21 cellular contexts compared by ENCODE assay signal in genomic region chr17:72975509-72975908, GRCh38.
DNase-seq lines count a peak whose midpoint lies in the region; ATAC-seq, FAIRE-seq and TF ChIP-seq lines count a peak whose summit lies in the region.
"Had no signal": no experiment of that assay in that cellular context is flagged by ENCODE, and none has a peak within 500 bp of the region (broad histone marks: within the 10 kb centered on the region; RNA-seq: fewer than 3 reads in every experiment).

No MANE protein-coding gene starts in this region.

- H3K9me3 Mint-ChIP-seq in stimulated activated naive B cell treated with anti-CD40 and anti-IgM and Interleukin-4, amounts not matched to agents 10 μg/mL and 1 μg/mL and 100 μg/mL, for 72 hours, result peaks cover 0 to 7% of the 10 kb centered on the region in 2 donors

- H3K36me3 Mint-ChIP-seq in stimulated activated naive B cell treated with anti-CD40 and anti-IgM and Interleukin-4, amounts not matched to agents 10 μg/mL and 1 μg/mL and 100 μg/mL, for 72 hours, result peaks cover 7 to 32% of the 10 kb centered on the region in 2 donors

- H2AFZ ChIP-seq in HepG2 (ENCODE audit: low read length) (no peak overlapping the region), K562 (ENCODE audit: low read depth, low read length) (no peak overlapping the region)

- H3K4me3 ChIP-seq in HepG2 (replicated peaks in 1 of 3; ENCODE audit: insufficient read depth in 1 of 3, low read depth in 2 of 3, low read length in 3 of 3) (no peak overlapping the region), right lobe of liver (no peak overlapping the region), K562 (no peak overlapping the region)
- H3K4me3 ChIP-seq: BLaER1, HAP-1 had no signal

- H3K27me3 ChIP-seq in HepG2 (ENCODE audit: control insufficient read depth in 1 of 2, insufficient read depth in 2 of 2, low read length in 2 of 2), result peaks cover 4 to 7% of the 10 kb centered on the region in 2 experiments; a peak in 3 of 5 replicates
- H3K27me3 ChIP-seq in right lobe of liver, result no peaks in the 10 kb centered on the region
- H3K27me3 ChIP-seq in K562 (ENCODE audit: control insufficient read depth in 2 of 2, insufficient read depth in 2 of 2, low read length in 2 of 2), result no peaks in the 10 kb centered on the region
- H3K27me3 ChIP-seq: BLaER1 had no signal

- FAIRE-seq in HepG2 (lab: Jason Lieb, UNC) (no peak), K562 (lab: Jason Lieb, UNC) (no peak), GM12891 (lab: Jason Lieb, UNC) (no peak)
- FAIRE-seq: A204.1, D721Med, GM12892, H54 had no signal

- ATAC-seq in HepG2 (no peak), right lobe of liver (no peak), K562 (no peak), GM21619 (IDR thresholded peaks at IDR 0.05; ENCODE audit: unreplicated experiment) (no peak)
- no peak for ATAC-seq in stimulated activated naive B cell treated with anti-CD40 and anti-IgM and Interleukin-4, amounts not matched to agents 10 μg/mL and 1 μg/mL and 100 μg/mL, for 72 hours (replicated peaks)
- ATAC-seq: CD8-positive, alpha-beta T cell had no signal

- no peaks in the 10 kb centered on the region for H3K27me3 Mint-ChIP-seq in stimulated activated naive B cell treated with anti-CD40 and anti-IgM and Interleukin-4, amounts not matched to agents 10 μg/mL and 1 μg/mL and 100 μg/mL, for 72 hours
- H3K27me3 Mint-ChIP-seq: B cell; CD4-positive, CD25-positive, alpha-beta regulatory T cell had no signal

- no peak overlapping the region for H3K4me3 Mint-ChIP-seq in stimulated activated naive B cell treated with anti-CD40 and anti-IgM and Interleukin-4, amounts not matched to agents 10 μg/mL and 1 μg/mL and 100 μg/mL, for 72 hours
- H3K4me3 Mint-ChIP-seq: B cell; CD4-positive, CD25-positive, alpha-beta regulatory T cell; CD8-positive, alpha-beta T cell had no signal

- H4K20me1 ChIP-seq in HepG2 (ENCODE audit: insufficient read depth, low read length) (peaks cover 21% of the 10 kb centered on the region), K562 (replicated peaks; ENCODE audit: control insufficient read depth, insufficient read depth, low read length) (no peaks in the 10 kb centered on the region)
- H4K20me1 ChIP-seq: BLaER1 had no signal

- H3K79me2 ChIP-seq in HepG2 (ENCODE audit: insufficient read depth, low read length) (no peaks in the 10 kb centered on the region), K562 (ENCODE audit: control insufficient read depth, insufficient read depth, low read length) (peaks cover 6% of the 10 kb centered on the region; the same call in 2 of the 3 replicates)

- no peaks in the 10 kb centered on the region for H3K9me1 ChIP-seq in K562 (ENCODE audit: control insufficient read depth, insufficient read depth, low read length)

- H3K27ac ChIP-seq in HepG2 (ENCODE audit: extremely low read length, insufficient read depth, low read length) (no peak overlapping the region), right lobe of liver (no peak overlapping the region), K562 (ENCODE audit: extremely low read depth, low read depth, low read length) (no peak overlapping the region)
- H3K27ac ChIP-seq: 22Rv1, BLaER1, C4-2B had no signal

- in situ Hi-C loops in HepG2 (cut with HindIII; ENCODE audit: extremely low pct_ligation_motif_present, low pct_unique_long_range_greater_than_20kb) (loop anchor here (10.0 kb wide), 1 partner anchor 241 kb away; no protein-coding TSS in a partner anchor), K562 (cut with MboI) (no loop called here)

- H3K4me1 ChIP-seq in HepG2 (ENCODE audit: insufficient read depth, low read length) (peaks cover 45% of the 10 kb centered on the region), right lobe of liver (peaks cover 0 to 29% (median 9%) of the 10 kb centered on the region in 4 donors), K562 (replicated peaks in 1 of 2; ENCODE audit: control insufficient read depth in 2 of 2, insufficient read depth in 2 of 2, low read length in 2 of 2) (peaks cover 19 to 28% of the 10 kb centered on the region in 2 experiments)
- H3K4me1 ChIP-seq: HAP-1 had no signal

- TF ChIP-seq EP300 in HepG2 (IDR thresholded peaks at IDR 0.05; ENCODE audit: low read depth in 2 of 2, low read length in 2 of 2) (no peak), HepG2 (CRISPR knock-in tag; IDR thresholded peaks at IDR 0.05; ENCODE audit: borderline replicate concordance) (no peak), K562 (IDR thresholded peaks at IDR 0.05; ENCODE audit: low read length) (no peak)

- TF ChIP-seq CTCF in HepG2 (CRISPR knock-in tag; IDR thresholded peaks at IDR 0.05) (no peak), right lobe of liver (IDR thresholded peaks at IDR 0.05) (no peak), K562 (IDR thresholded peaks at IDR 0.05 in 2 of 3, conservative IDR thresholded peaks at IDR 0.05 in 1 of 3; ENCODE audit: insufficient read depth in 2 of 3, low read depth in 1 of 3, low read length in 3 of 3) (no peak)

- H3K9ac ChIP-seq in HepG2 (ENCODE audit: insufficient read depth, low read depth, low read length), result no peak overlapping the region
- no peak overlapping the region for H3K9ac ChIP-seq in K562 (ENCODE audit: insufficient read depth in 1 of 2, low read depth in 2 of 2, low read length in 2 of 2)
- H3K9ac ChIP-seq: BLaER1 had no signal

- peak overlapping the region; percentile 59 for H3K27ac Mint-ChIP-seq in stimulated activated naive B cell treated with anti-CD40 and anti-IgM and Interleukin-4, amounts not matched to agents 10 μg/mL and 1 μg/mL and 100 μg/mL, for 72 hours
- H3K27ac Mint-ChIP-seq: B cell; CD4-positive, CD25-positive, alpha-beta regulatory T cell; CD8-positive, alpha-beta T cell had no signal

- CTCF ChIA-PET in HepG2 (lab: Yijun Ruan, JAX; ENCODE audit: low intra/inter-chr PET ratio, low total read pairs) (no interaction called here), K562 (lab: Yijun Ruan, JAX; ENCODE audit: low intra/inter-chr PET ratio) (no interaction called here)

- WGBS in HepG2 (ENCODE audit: low lambda C conversion rate), result 97% methylated on average over 2 of the region's 2 CpGs
- WGBS in right lobe of liver (ENCODE audit: insufficient coverage, low coverage, low lambda C conversion rate, missing lambda C conversion rate), result 92% methylated on average over 2 of the region's 2 CpGs
- WGBS in K562 (ENCODE audit: insufficient coverage, low coverage, missing lambda C conversion rate), result 93% methylated on average over 2 of the region's 2 CpGs

- TF ChIP-seq RAD21 in HepG2 (CRISPR knock-in tag; IDR thresholded peaks at IDR 0.05) (no peak), K562 (CRISPR knock-in tag; conservative IDR thresholded peaks at IDR 0.05 in 1 of 2, IDR thresholded peaks at IDR 0.05 in 1 of 2) (no peak)

- BruUV-seq in HepG2 (replicated peaks; lab: Mats Ljungman, UMichigan), result no TSS peak
- BruUV-seq in K562 (replicated peaks; lab: Mats Ljungman, UMichigan), result no TSS peak

- intact Hi-C loops in HepG2 (cut with micrococcal nuclease; ENCODE audit: unreplicated experiment) (no loop called here), right lobe of liver (cut with DNase I) (no loop called here), K562 (cut with micrococcal nuclease) (no loop called here)

- TF ChIP-seq POLR2A in HepG2 (IDR thresholded peaks at IDR 0.05; ENCODE audit: insufficient read depth in 1 of 2, low read depth in 2 of 2, low read length in 2 of 2) (no peak), right lobe of liver (IDR thresholded peaks at IDR 0.05) (no peak), K562 (conservative IDR thresholded peaks at IDR 0.05) (no peak), GM12891 (IDR thresholded peaks at IDR 0.05; ENCODE audit: low read depth, low read length) (no peak)

- H3K9me3 ChIP-seq in HepG2 (ENCODE audit: low read length), result no peaks in the 10 kb centered on the region
- no peaks in the 10 kb centered on the region for H3K9me3 ChIP-seq in right lobe of liver
- peaks cover 7% of the 10 kb centered on the region for H3K9me3 ChIP-seq in K562 (replicated peaks; ENCODE audit: control insufficient read depth, insufficient read depth, low read depth, low read length)
- H3K9me3 ChIP-seq: HAP-1 had no signal

- POLR2A ChIA-PET in HepG2 (lab: Yijun Ruan, JAX), result no interaction called here
- POLR2A ChIA-PET in K562 (lab: Yijun Ruan, JAX), result interaction anchor here (1.1 kb wide), 1 partner anchor 9 kb away, joined by 3 read pairs; no protein-coding TSS in a partner anchor

- H3K4me2 ChIP-seq in HepG2 (ENCODE audit: low read depth, low read length), result no peak overlapping the region
- no peak overlapping the region for H3K4me2 ChIP-seq in K562 (ENCODE audit: insufficient read depth, low read length)

- DNase-seq in HepG2 (ENCODE audit: low spot score), result no peak
- no peak for DNase-seq in right lobe of liver
- no peak for DNase-seq in K562 (ENCODE audit: extremely low read depth in 1 of 4, low spot score in 3 of 4)
- DNase-seq in stimulated activated naive B cell treated with anti-CD40 and anti-IgM and Interleukin-4, amounts not matched to agents 10 μg/mL and 1 μg/mL and 100 μg/mL, for 72 hours, result no peak
- no peak for DNase-seq in GM12891 (ENCODE audit: insufficient read length, low spot score)
- DNase-seq: CD4-positive, CD25-positive, alpha-beta regulatory T cell; CD8-positive, alpha-beta T cell; DMS 273 treated with DMSO at 0.1 percent for 48 hours; DMS79; GDM1; GOT3 had no signal

- H3K36me3 ChIP-seq in HepG2 (replicated peaks in 1 of 2; ENCODE audit: control insufficient read depth in 1 of 2, insufficient read depth in 2 of 2, low read length in 2 of 2) (no peaks in the 10 kb centered on the region), right lobe of liver (no peaks in the 10 kb centered on the region), K562 (ENCODE audit: control insufficient read depth, insufficient read depth, low read length) (no peaks in the 10 kb centered on the region)
- H3K36me3 ChIP-seq: HAP-1 had no signal

- H3K4me1 Mint-ChIP-seq in stimulated activated naive B cell treated with anti-CD40 and anti-IgM and Interleukin-4, amounts not matched to agents 10 μg/mL and 1 μg/mL and 100 μg/mL, for 72 hours, result peaks cover 25 to 49% of the 10 kb centered on the region in 2 donors

TF ChIP-seq in HepG2, 621 proteins besides CTCF, POLR2A, EP300 and RAD21 (continues in another document):
- no peak for TF ChIP-seq ZNF44 (CRISPR knock-in tag; IDR thresholded peaks at IDR 0.05)
- TF ChIP-seq ZNF12 (CRISPR knock-in tag; IDR thresholded peaks at IDR 0.05), result peak; percentile 98
- TF ChIP-seq ZNF564 (CRISPR knock-in tag; IDR thresholded peaks at IDR 0.05), result peak; percentile 60; the same call in 1 of the 2 replicates

TF ChIP-seq in K562, 482 proteins besides CTCF, POLR2A, EP300 and RAD21 (continues in another document):
- TF ChIP-seq ZNF12 (CRISPR knock-in tag; IDR thresholded peaks at IDR 0.05), result peak; percentile 94

TF ChIP-seq in GM12891, 5 proteins besides CTCF, POLR2A, EP300 and RAD21:
- TF ChIP-seq SPI1 (IDR thresholded peaks at IDR 0.05; ENCODE audit: low read depth, low read length), result no peak
- TF ChIP-seq POU2F2 (IDR thresholded peaks at IDR 0.05; ENCODE audit: low read depth, low read length), result no peak
- TF ChIP-seq PAX5 (IDR thresholded peaks at IDR 0.05; ENCODE audit: insufficient read depth, low read length, severe bottlenecking), result no peak
- TF ChIP-seq TAF1 (IDR thresholded peaks at IDR 0.05; ENCODE audit: low read depth, low read length), result no peak
- TF ChIP-seq POLR2AphosphoS5 (IDR thresholded peaks at IDR 0.05; ENCODE audit: low read depth, low read length), result no peak

Comparison
In these comparisons a context has a peak if more than half of its experiments do, and no peak if none do; other contexts are left out.
1. Of the 241 proteins assayed by ChIP-seq in both HepG2 and K562: peak only in HepG2: FOXJ3; only in K562: none; in both: ZNF12; in neither: 239.